In the genomic region with DNA sequence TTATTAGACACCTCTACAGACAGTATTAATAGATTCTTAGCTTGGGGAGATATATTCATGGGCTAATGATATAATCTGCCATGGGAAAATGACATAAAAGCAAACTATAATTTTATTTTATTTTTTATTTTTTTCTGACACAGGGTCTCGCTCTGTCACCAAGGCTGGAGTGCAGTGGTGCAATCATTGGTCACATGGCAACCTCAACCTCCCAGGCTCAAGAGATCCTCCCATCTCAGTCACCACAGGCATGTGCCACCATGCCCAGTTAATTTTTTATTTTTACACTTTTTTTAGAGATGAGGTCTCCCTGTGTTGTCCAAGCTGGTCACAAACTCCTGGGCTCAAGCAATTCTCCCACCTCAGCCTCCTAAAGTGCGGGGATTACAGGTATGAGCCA, we compare ENCODE assay signal across 10 cellular contexts. TPM values are rescaled to one million over a fixed set of nuclear protein-coding genes. Genes with fewer than 3 reads are reported as not detected.
A peak's percentile ranks its signal among the peaks of the same experiment; 100 is the strongest.
DNase-seq lines count a peak whose midpoint lies in the region; ATAC-seq, FAIRE-seq and TF ChIP-seq lines count a peak whose summit lies in the region.
"Had no signal": no experiment of that assay in that cellular context is flagged by ENCODE, and none has a peak within 500 bp of the region (broad histone marks: within the 10 kb centered on the region; RNA-seq: fewer than 3 reads in every experiment).

No MANE protein-coding gene starts in this region.

- H4K20me1 ChIP-seq in K562 (replicated peaks; ENCODE audit: control insufficient read depth, insufficient read depth, low read length): peaks cover 27% of the 10 kb centered on the region

- H3K4me1 ChIP-seq in right cardiac atrium (ENCODE audit: control insufficient read depth, insufficient read depth, low read length) (peaks cover 6% of the 10 kb centered on the region), K562 (replicated peaks in 1 of 2; ENCODE audit: control insufficient read depth in 2 of 2, insufficient read depth in 2 of 2, low read length in 2 of 2) (peaks cover 0 to 61% of the 10 kb centered on the region in 2 experiments; a peak in 4 of 5 replicates), lower lobe of right lung (peaks cover 92% of the 10 kb centered on the region)

- 71% methylated on average over 2 of the region's 2 CpGs for WGBS in right cardiac atrium
- 96% methylated on average over 2 of the region's 2 CpGs for WGBS in K562 (ENCODE audit: insufficient coverage, low coverage, missing lambda C conversion rate)

- peak in 1 of 3 donors; percentile 46 for DNase-seq in right cardiac atrium
- DNase-seq in Right ventricle myocardium inferior (ENCODE audit: missing footprints): no peak
- DNase-seq in K562 (ENCODE audit: extremely low read depth in 1 of 4, low spot score in 3 of 4): no peak
- DNase-seq in lower lobe of right lung: peak; percentile 58
- DNase-seq in NCI-H2107 (lab: John Stamatoyannopoulos, UW): no peak
- DNase-seq in COLO829 (ENCODE audit: low spot score): no peak
- DNase-seq in SHP77 treated with DMSO at 0.1 percent for 48 hours (lab: John Stamatoyannopoulos, UW): no peak
- DNase-seq: activated T-cell treated with anti-CD3 and anti-CD28 coated beads, Interleukin-2, amount 50 U/mL, for 1 hour; DMS79 treated with DMSO at 0.1 percent for 48 hours had no signal

- H3K4me3 ChIP-seq in right cardiac atrium (ENCODE audit: low read length) (no peak overlapping the region), K562 (no peak overlapping the region), lower lobe of right lung (no peak overlapping the region)

- H3K27me3 Mint-ChIP-seq in stimulated activated memory B cell treated with anti-CD40 and anti-IgM and Interleukin-4, amounts not matched to agents 10 μg/mL and 1 μg/mL and 100 μg/mL, for 72 hours: no peaks in the 10 kb centered on the region

- POLR2A ChIA-PET in K562 (lab: Yijun Ruan, JAX): interaction anchor here (3.6 kb wide), 1 partner anchor 8 kb away, joined by 14 read pairs; no protein-coding TSS in a partner anchor

- H3K36me3 ChIP-seq in K562 (ENCODE audit: control insufficient read depth, insufficient read depth, low read length) (peaks cover 14% of the 10 kb centered on the region), lower lobe of right lung (no peaks in the 10 kb centered on the region)

- in situ Hi-C loops in K562 (cut with MboI): no loop called here

- H3K27ac ChIP-seq in right cardiac atrium (ENCODE audit: low read length): no peak overlapping the region
- no peak overlapping the region for H3K27ac ChIP-seq in K562 (ENCODE audit: extremely low read depth, low read depth, low read length)
- peak overlapping the region; percentile 68 for H3K27ac ChIP-seq in lower lobe of right lung

- no peak for TF ChIP-seq EP300 in K562 (IDR thresholded peaks at IDR 0.05; ENCODE audit: low read length)

- H3K4me1 Mint-ChIP-seq in stimulated activated memory B cell treated with anti-CD40 and anti-IgM and Interleukin-4, amounts not matched to agents 10 μg/mL and 1 μg/mL and 100 μg/mL, for 72 hours: peaks cover 54% of the 10 kb centered on the region

- intact Hi-C loops in right cardiac atrium (cut with DNase I): loop anchor here in 2 of 4 donors (5.0 to 10.0 kb wide), 2 partner anchors 36 to 154 kb away; no protein-coding TSS in a partner anchor
- intact Hi-C loops in Right ventricle myocardium inferior (cut with DNase I): no loop called here
- intact Hi-C loops in K562 (cut with micrococcal nuclease): loop anchor here (5.0 kb wide), 1 partner anchor 109 kb away; no protein-coding TSS in a partner anchor
- intact Hi-C loops in lower lobe of right lung (cut with DNase I): no loop called here

- H3K36me3 Mint-ChIP-seq in stimulated activated memory B cell treated with anti-CD40 and anti-IgM and Interleukin-4, amounts not matched to agents 10 μg/mL and 1 μg/mL and 100 μg/mL, for 72 hours: no peaks in the 10 kb centered on the region

- H3K9me3 ChIP-seq in right cardiac atrium (ENCODE audit: control insufficient read depth, low read length) (no peaks in the 10 kb centered on the region), K562 (replicated peaks; ENCODE audit: control insufficient read depth, insufficient read depth, low read depth, low read length) (no peaks in the 10 kb centered on the region), lower lobe of right lung (no peaks in the 10 kb centered on the region)

- no peaks in the 10 kb centered on the region for H3K9me1 ChIP-seq in K562 (ENCODE audit: control insufficient read depth, insufficient read depth, low read length)

- no peak overlapping the region for H2AFZ ChIP-seq in K562 (ENCODE audit: low read depth, low read length)

- no peak overlapping the region for H3K27ac Mint-ChIP-seq in stimulated activated memory B cell treated with anti-CD40 and anti-IgM and Interleukin-4, amounts not matched to agents 10 μg/mL and 1 μg/mL and 100 μg/mL, for 72 hours

- no TSS peak for BruUV-seq in K562 (replicated peaks; lab: Mats Ljungman, UMichigan)

- TF ChIP-seq CTCF in K562 (IDR thresholded peaks at IDR 0.05 in 2 of 3, conservative IDR thresholded peaks at IDR 0.05 in 1 of 3; ENCODE audit: insufficient read depth in 2 of 3, low read depth in 1 of 3, low read length in 3 of 3) (no peak), lower lobe of right lung (IDR thresholded peaks at IDR 0.05) (no peak)

- CTCF ChIA-PET in K562 (lab: Yijun Ruan, JAX; ENCODE audit: low intra/inter-chr PET ratio): no interaction called here

- no peak for TF ChIP-seq POLR2A in K562 (conservative IDR thresholded peaks at IDR 0.05)

- H3K9me3 Mint-ChIP-seq in stimulated activated memory B cell treated with anti-CD40 and anti-IgM and Interleukin-4, amounts not matched to agents 10 μg/mL and 1 μg/mL and 100 μg/mL, for 72 hours: no peaks in the 10 kb centered on the region

- no peak for FAIRE-seq in K562 (lab: Jason Lieb, UNC)

- ATAC-seq in right cardiac atrium (peak; percentile 48 to 51), Right ventricle myocardium inferior (no peak), K562 (peak; percentile 38), lower lobe of right lung (peak; percentile 75 to 79)
- no peak for ATAC-seq in stimulated activated memory B cell treated with anti-CD40 and anti-IgM and Interleukin-4, amounts not matched to agents 10 μg/mL and 1 μg/mL and 100 μg/mL, for 72 hours

- H3K27me3 ChIP-seq in right cardiac atrium (ENCODE audit: control insufficient read depth, insufficient read depth) (no peaks in the 10 kb centered on the region), K562 (ENCODE audit: control insufficient read depth in 2 of 2, insufficient read depth in 2 of 2, low read length in 2 of 2) (no peaks in the 10 kb centered on the region), lower lobe of right lung (ENCODE audit: low read depth) (no peaks in the 10 kb centered on the region)

- no peak overlapping the region for H3K9ac ChIP-seq in K562 (ENCODE audit: insufficient read depth in 1 of 2, low read depth in 2 of 2, low read length in 2 of 2)

- no peak overlapping the region for H3K4me3 Mint-ChIP-seq in stimulated activated memory B cell treated with anti-CD40 and anti-IgM and Interleukin-4, amounts not matched to agents 10 μg/mL and 1 μg/mL and 100 μg/mL, for 72 hours

- H3K79me2 ChIP-seq in K562 (ENCODE audit: control insufficient read depth, insufficient read depth, low read length): peaks cover 100% of the 10 kb centered on the region

- H3K4me2 ChIP-seq in K562 (ENCODE audit: insufficient read depth, low read length): no peak overlapping the region

- no peak for TF ChIP-seq RAD21 in K562 (CRISPR knock-in tag; conservative IDR thresholded peaks at IDR 0.05 in 1 of 2, IDR thresholded peaks at IDR 0.05 in 1 of 2)

TF ChIP-seq in K562, 482 proteins besides CTCF, POLR2A, EP300 and RAD21 (continues in another document):
- TF ChIP-seq DACH1 (IDR thresholded peaks at IDR 0.05; ENCODE audit: partially characterized antibody) (peak; percentile 4), CEBPG (CRISPR knock-in tag; IDR thresholded peaks at IDR 0.05) (0 out of 2 replicates have a peak, but pooled peaks have one; percentile 10), CEBPG (tag; conservative IDR thresholded peaks at IDR 0.05 in 1 of 2, IDR thresholded peaks at IDR 0.05 in 1 of 2) (no peak), BDP1 (IDR thresholded peaks at IDR 0.05; ENCODE audit: insufficient read depth, insufficient read length) (no peak)

RNA-seq across cellular contexts. Expression of a gene that starts 39.3 kb away (rescaled TPM):
- 100 to 1,000 TPM; 242 to 283 (median 249) TPM for total RNA-seq in right cardiac atrium
- polyA plus RNA-seq in right cardiac atrium: 183 TPM
- total RNA-seq in Right ventricle myocardium inferior: 78.4 TPM
- 172 and 408 TPM in 2 replicates for total RNA-seq in K562 (2011; cell fraction: chromatin; rRNA removed; ENCODE audit: low replicate concordance)
- total RNA-seq in K562 (2011; cell fraction: nucleolus; rRNA removed): 188 and 224 TPM in 2 replicates
- total RNA-seq in K562 (2011; cell fraction: nucleoplasm; rRNA removed): 397 and 411 TPM in 2 replicates
- total RNA-seq in K562 (2014; rRNA removed): 96.7 and 123 TPM in 2 replicates
- 116 and 139 TPM in 2 replicates for total RNA-seq in K562 (2014; rRNA removed; fragmentation: Illumina TruSeq; extraction: Trizol)
- total RNA-seq in K562 (2015; rRNA removed; fragmentation: Illumina TruSeq; extraction: Trizol): 67.3 and 73.0 TPM in 2 replicates
- 228 and 238 TPM in 2 replicates for total RNA-seq in K562 (2021)
- polyA plus RNA-seq in K562 (2011; rRNA removed): 144 and 147 TPM in 2 replicates
- 58.0 and 129 TPM in 2 replicates for polyA plus RNA-seq in K562 (2011; cell fraction: cytosol; rRNA removed)
- polyA plus RNA-seq in K562 (2011; cell fraction: nucleus; rRNA removed): 49.3 and 111 TPM in 2 replicates
- polyA plus RNA-seq in K562 (2012): 173 and 413 TPM in 2 replicates
- 217 and 248 TPM in 2 replicates for polyA plus RNA-seq in K562 (2014; fragmentation: Illumina TruSeq; extraction: Trizol)
- 10 to 100 TPM; 75.8 to 90.3 TPM for polyA plus RNA-seq in K562 (2014; fragmentation: Nextera tagmentation; extraction: Ambion mirVana)
- polyA plus RNA-seq in K562 (2014; rRNA removed): 141 and 151 TPM in 2 replicates
- polyA minus RNA-seq in K562 (2011; rRNA and poly(A)+ RNA removed): 151 and 172 TPM in 2 replicates
- 70.4 and 76.7 TPM in 2 replicates for polyA minus RNA-seq in K562 (2011; cell fraction: cytosol; rRNA and poly(A)+ RNA removed)
- polyA minus RNA-seq in K562 (2011; cell fraction: nucleus; rRNA and poly(A)+ RNA removed): 45.9 and 84.7 TPM in 2 replicates
- 317 TPM for total RNA-seq in lower lobe of right lung

Comparison
In these comparisons a context has a peak if more than half of its experiments do, and no peak if none do; other contexts are left out.
1. ATAC-seq: peak in right cardiac atrium (2 of 2), K562 (single experiment) and lower lobe of right lung (2 of 2); none in Right ventricle myocardium inferior (single experiment) and stimulated activated memory B cell treated with anti-CD40 and anti-IgM and Interleukin-4, amounts not matched to agents 10 μg/mL and 1 μg/mL and 100 μg/mL, for 72 hours (single experiment).